8 cellular contexts compared by ENCODE assay signal in genomic region chr19:11597202-11598102, GRCh38. TPM values are rescaled to one million over a fixed set of nuclear protein-coding genes. Genes with fewer than 3 reads are reported as not detected.
DNase-seq lines count a peak whose midpoint lies in the region; ATAC-seq, FAIRE-seq and TF ChIP-seq lines count a peak whose summit lies in the region.

TSS of gene ZNF627 (plus strand) at chr19:11597483. CDS start at chr19:11597628, 145 bp downstream.

- TF ChIP-seq CTCF in GM12864 (IDR thresholded peaks at IDR 0.05; ENCODE audit: low read depth, low read length, missing control alignments) (peak; percentile 13), pancreas (IDR thresholded peaks at IDR 0.05) (peak in 1 of 4 donors; percentile 13), tibial artery (IDR thresholded peaks at IDR 0.05) (peak in 1 of 2 experiments; percentile 17)

- peak; percentile 90 for FAIRE-seq in pancreas (lab: Jason Lieb, UNC)

- H3K4me3 ChIP-seq in GM12864 (ENCODE audit: low read depth, low read length) = peak within 1 kb of the TSS; percentile 90
- peak within 1 kb of the TSS; percentile 72 to 98 (median 88) for H3K4me3 ChIP-seq in pancreas
- peak within 1 kb of the TSS; percentile 86 to 98 for H3K4me3 ChIP-seq in tibial artery

- intact Hi-C loops in Right ventricle myocardium superior (cut with DNase I) (no loop called here), pancreas (cut with DNase I) (no loop called here), tibial artery (cut with DNase I; ENCODE audit: low total_unique reads) (no loop called here)

- H3K4me1 ChIP-seq in pancreas (peaks cover 4 to 14% (median 7%) of the 10 kb centered on the region in 3 donors), tibial artery (peaks cover 0 to 31% (median 11%) of the 10 kb centered on the region in 4 donors)

- 0 to 1% methylated on average over 61 to 67 of the region's 67 CpGs for WGBS in pancreas, 2 donors

- H3K27me3 ChIP-seq in pancreas = no peaks in the 10 kb centered on the region
- H3K27me3 ChIP-seq in tibial artery = no peaks in the 10 kb centered on the region

- H3K36me3 ChIP-seq in pancreas (no peaks in the 10 kb centered on the region), tibial artery (no peaks in the 10 kb centered on the region)

- DNase-seq in GM12864 (ENCODE audit: low read depth) = peak; percentile 98
- DNase-seq in NCI-H1105 (lab: John Stamatoyannopoulos, UW) = peak; percentile 98
- DNase-seq in SKM-1 treated with dmso at 0.1 percent for 144 hours (lab: John Stamatoyannopoulos, UW; ENCODE audit: unreplicated experiment) = peak; percentile 99
- peak; percentile 94 for DNase-seq in activated naive CD8-positive, alpha-beta T cell treated with anti-CD3 and anti-CD28 coated beads, Interleukin-2, amount 50 U/mL, for 16 hours (ENCODE audit: low read depth, low spot score)
- DNase-seq in Right ventricle myocardium superior = peak; percentile 99
- DNase-seq in pancreas = peak; percentile 97 to 99 (median 99)
- peak; percentile 100 for DNase-seq in tibial artery

- H3K9me3 ChIP-seq in pancreas (no peaks in the 10 kb centered on the region), tibial artery (no peaks in the 10 kb centered on the region)

- peak within 1 kb of the TSS; percentile 82 to 97 (median 89) for H3K27ac ChIP-seq in pancreas
- H3K27ac ChIP-seq in tibial artery = peak within 1 kb of the TSS; percentile 92 to 95

- ATAC-seq in HG02623 (IDR thresholded peaks at IDR 0.05; ENCODE audit: unreplicated experiment) (peak; percentile 99), Right ventricle myocardium superior (ENCODE audit: poor library complexity) (peak; percentile 99), pancreas (peak; percentile 98 to 99 (median 99))

RNA-seq across cellular contexts. Expression of gene ZNF627, which starts in this region (rescaled TPM):
- total RNA-seq in Right ventricle myocardium superior (4.2 TPM), pancreas (1 to 10 TPM; 4.4 to 8.5 (median 6.0) TPM)
- polyA plus RNA-seq in pancreas = 1 to 10 TPM; 4.6 to 6.4 TPM

Comparison
In these comparisons a context has a peak if more than half of its experiments do, and no peak if none do; other contexts are left out.
1. Peak in every context shown above with its lines: DNase-seq, ATAC-seq, H3K4me3 ChIP-seq and H3K27ac ChIP-seq.